Comparison of ENCODE assay signal across 11 cellular contexts in genomic region chr1:23444104-23444533, GRCh38. TPM values are rescaled to one million over a fixed set of nuclear protein-coding genes. Genes with fewer than 3 reads are reported as not detected.
DNase-seq lines count a peak whose midpoint lies in the region; ATAC-seq and TF ChIP-seq lines count a peak whose summit lies in the region.
"Had no signal": no experiment of that assay in that cellular context is flagged by ENCODE, and none has a peak within 500 bp of the region (broad histone marks: within the 10 kb centered on the region; RNA-seq: fewer than 3 reads in every experiment).

No MANE protein-coding gene starts in this region.

- BruUV-seq in A673 (replicated peaks; lab: Mats Ljungman, UMichigan), result no TSS peak

- TF ChIP-seq CTCF in lower leg skin (IDR thresholded peaks at IDR 0.05) (no peak), thoracic aorta (IDR thresholded peaks at IDR 0.05) (no peak), A673 (conservative IDR thresholded peaks at IDR 0.05; ENCODE audit: low read depth, low read length) (no peak), mesothelial cell of epicardium (IDR thresholded peaks at IDR 0.05; ENCODE audit: unreplicated experiment) (no peak), nephron progenitor cell (IDR thresholded peaks at IDR 0.05) (no peak)

- no peak overlapping the region for H3K27ac Mint-ChIP-seq in mesothelial cell of epicardium
- H3K27ac Mint-ChIP-seq in nephron progenitor cell, result no peak overlapping the region
- H3K27ac Mint-ChIP-seq: activated T-cell treated with anti-CD3 and anti-CD28 coated beads, Interleukin-2, amount 50 U/mL, for 72 hours had no signal

- H3K4me3 ChIP-seq in lower leg skin (ENCODE audit: low read depth, poor library complexity, severe bottlenecking) (no peak overlapping the region), thoracic aorta (no peak overlapping the region), A673 (ENCODE audit: low read depth, low read length, poor library complexity, severe bottlenecking) (no peak overlapping the region)

- H3K9me3 Mint-ChIP-seq in mesothelial cell of epicardium, result no peaks in the 10 kb centered on the region
- H3K9me3 Mint-ChIP-seq in nephron progenitor cell, result no peaks in the 10 kb centered on the region
- H3K9me3 Mint-ChIP-seq: activated T-cell treated with anti-CD3 and anti-CD28 coated beads, Interleukin-2, amount 50 U/mL, for 72 hours had no signal

- H3K4me1 Mint-ChIP-seq in mesothelial cell of epicardium (no peaks in the 10 kb centered on the region), nephron progenitor cell (no peaks in the 10 kb centered on the region)

- CTCF ChIA-PET in A673 (lab: Charles Lee), result no interaction called here

- H3K27me3 Mint-ChIP-seq in mesothelial cell of epicardium (ENCODE audit: low read depth) (no peaks in the 10 kb centered on the region), nephron progenitor cell (ENCODE audit: low read depth, poor library complexity) (no peaks in the 10 kb centered on the region)

- no peaks in the 10 kb centered on the region for H3K9me3 ChIP-seq in thoracic aorta
- no peaks in the 10 kb centered on the region for H3K9me3 ChIP-seq in A673 (ENCODE audit: low read depth, low read length, poor library complexity, severe bottlenecking)

- H3K27me3 ChIP-seq in thoracic aorta (replicated peaks; ENCODE audit: insufficient read depth), result no peaks in the 10 kb centered on the region
- no peaks in the 10 kb centered on the region for H3K27me3 ChIP-seq in A673 (replicated peaks; ENCODE audit: insufficient read depth, low read depth, low read length, poor library complexity)

- H3K27ac ChIP-seq in thoracic aorta (no peak overlapping the region), A673 (ENCODE audit: low read depth, low read length, poor library complexity, severe bottlenecking) (no peak overlapping the region)

- no peak for TF ChIP-seq POLR2A in lower leg skin (IDR thresholded peaks at IDR 0.05)

- H3K4me1 ChIP-seq in thoracic aorta (ENCODE audit: control insufficient read depth in 1 of 2, low read depth in 2 of 2) (no peaks in the 10 kb centered on the region), A673 (ENCODE audit: insufficient read depth, low read length, poor library complexity, severe bottlenecking) (no peaks in the 10 kb centered on the region)

- POLR2A ChIA-PET in A673 (lab: Charles Lee; ENCODE audit: low non-redundant PET), result no interaction called here

- H3K4me3 Mint-ChIP-seq in mesothelial cell of epicardium (no peak overlapping the region), nephron progenitor cell (no peak overlapping the region)
- H3K4me3 Mint-ChIP-seq: activated T-cell treated with anti-CD3 and anti-CD28 coated beads, Interleukin-2, amount 50 U/mL, for 72 hours had no signal

- intact Hi-C loops in lower leg skin (cut with DNase I; ENCODE audit: low total_unique reads), result no loop called here
- intact Hi-C loops in A673 (cut with micrococcal nuclease; ENCODE audit: unreplicated experiment), result no loop called here

- 21 to 40% methylated on average over 4 of the region's 4 CpGs for WGBS in lower leg skin, 2 donors

- H3K36me3 Mint-ChIP-seq in mesothelial cell of epicardium (peaks cover 19% of the 10 kb centered on the region), nephron progenitor cell (ENCODE audit: low read depth) (peaks cover 30% of the 10 kb centered on the region)

- H3K36me3 ChIP-seq in thoracic aorta (peaks cover 17% of the 10 kb centered on the region), A673 (ENCODE audit: insufficient read depth, low read length, poor library complexity, severe bottlenecking) (no peaks in the 10 kb centered on the region)

- ATAC-seq in thoracic aorta (ENCODE audit: insufficient number of reproducible peaks, low FRiP score, low read depth), result no peak
- ATAC-seq: activated T-cell treated with anti-CD3 and anti-CD28 coated beads, Interleukin-2, amount 50 U/mL, for 72 hours had no signal

- DNase-seq in H4 (ENCODE audit: low spot score) (peak; percentile 36), epidermal melanocyte (ENCODE audit: insufficient read length, low spot score) (peak; percentile 57), lower leg skin (ENCODE audit: low spot score in 2 of 2) (peak; percentile 94 to 97), thoracic aorta (ENCODE audit: low spot score) (peak; percentile 27), A673 (ENCODE audit: low spot score) (no peak), mesothelial cell of epicardium (ENCODE audit: low spot score in 2 of 2, unreplicated experiment in 2 of 2) (no peak), nephron progenitor cell (no peak)
- DNase-seq in activated effector memory CD4-positive, alpha-beta T cell treated with anti-CD3 and anti-CD28 coated beads, Interleukin-2, amount 50 U/mL, for 16 hours, result no peak
- DNase-seq: activated T-cell treated with anti-CD3 and anti-CD28 coated beads, Interleukin-2, amount 50 U/mL, for 72 hours; DMS53; NCI-H2081 treated with DMSO at 0.1 percent for 48 hours had no signal

RNA-seq across cellular contexts. Expression of gene TCEA3, which starts 19.6 kb away (rescaled TPM):
- 0.72 and 0.76 TPM in 2 replicates for total RNA-seq in H4 (2014; rRNA removed; shearing (Covaris generic))
- total RNA-seq in lower leg skin, result 10 to 100 TPM; 39.5 to 49.1 (median 46.2) TPM
- total RNA-seq in thoracic aorta, result 10 to 100 TPM; 22.2 to 39.5 TPM
- 0.76 and 0.99 TPM in 2 replicates for total RNA-seq in A673 (2021)
- total RNA-seq in mesothelial cell of epicardium, result 8.0 to 10.0 TPM (median 9.9 TPM) in 3 replicates

RNA-seq across cellular contexts. Expression of gene ASAP3, which starts 39.9 kb away (rescaled TPM):
- 18.4 and 36.3 TPM in 2 replicates for total RNA-seq in H4 (2014; rRNA removed; shearing (Covaris generic))
- total RNA-seq in lower leg skin (100 to 1,000 TPM; 103 to 114 (median 108) TPM), thoracic aorta (10 to 100 TPM; 28.2 to 50.4 TPM), A673 (2021) (7.8 and 13.8 TPM in 2 replicates), mesothelial cell of epicardium (87.7 to 96.6 TPM (median 95.8 TPM) in 3 replicates)

Comparison
In these comparisons a context has a peak if more than half of its experiments do, and no peak if none do; other contexts are left out.
1. DNase-seq: peak in H4 (single experiment), epidermal melanocyte (single experiment), lower leg skin (2 of 2) and thoracic aorta (single experiment); none in A673 (single experiment), mesothelial cell of epicardium (0 of 2), activated effector memory CD4-positive, alpha-beta T cell treated with anti-CD3 and anti-CD28 coated beads, Interleukin-2, amount 50 U/mL, for 16 hours (single experiment) and nephron progenitor cell (single experiment).